8 cellular contexts compared by ENCODE assay signal in the genomic region with DNA sequence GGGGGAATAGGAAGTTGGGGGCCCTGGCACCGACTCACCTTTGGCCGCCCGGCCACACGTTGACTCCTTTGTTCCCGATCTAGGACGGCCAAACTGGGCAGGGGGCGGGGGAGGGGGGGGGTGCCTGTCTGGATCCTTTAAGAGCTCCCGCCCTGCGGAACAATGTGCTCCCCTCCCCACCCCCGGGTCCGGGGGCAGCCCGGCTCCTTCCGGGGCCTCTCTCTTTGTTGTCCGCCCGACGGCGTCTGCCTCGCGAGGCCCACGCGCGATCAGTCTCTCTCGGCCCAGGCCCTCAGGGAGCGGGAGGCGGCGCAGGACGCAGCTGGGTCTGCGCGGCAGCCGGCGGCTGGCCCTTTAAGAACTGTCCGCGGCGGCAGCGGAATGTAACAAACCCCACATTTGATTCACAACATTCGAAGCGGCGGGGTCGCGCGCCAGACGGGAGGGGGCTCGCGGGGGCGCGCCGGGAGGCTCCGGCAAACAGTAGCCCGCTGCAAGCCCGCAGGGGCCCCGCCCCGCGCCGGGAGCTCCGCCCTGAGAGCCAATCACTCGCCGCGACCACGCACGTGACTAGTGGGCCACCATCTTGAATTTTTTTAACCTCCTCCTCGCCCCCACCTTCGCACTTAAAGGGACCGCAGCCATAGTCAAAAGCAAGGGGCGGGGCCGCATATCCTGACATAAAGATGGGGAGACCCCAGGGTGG. TPM values are rescaled to one million over a fixed set of nuclear protein-coding genes. Genes with fewer than 3 reads are reported as not detected.
DNase-seq lines count a peak whose midpoint lies in the region; ATAC-seq and TF ChIP-seq lines count a peak whose summit lies in the region.

A gene (minus strand): TSS at position 501 of the 706 bp plus-strand sequence. CDS start 4,930 bp downstream, outside the sequence.

- H3K36me3 Mint-ChIP-seq in CD14-positive monocyte: peaks cover 2 to 7% of the 10 kb centered on the region in 2 donors

- intact Hi-C loops in CD14-positive monocyte (cut with micrococcal nuclease): loop anchor here (2.0 to 10.0 kb wide), 7 partner anchors 35 to 765 kb away; a partner anchor contains a TSS
- intact Hi-C loops in left lung (cut with DNase I): no loop called here

- no peaks in the 10 kb centered on the region for H3K27me3 Mint-ChIP-seq in CD14-positive monocyte (ENCODE audit: low read depth in 3 of 3)

- no peaks in the 10 kb centered on the region for H3K27me3 ChIP-seq in left lung

- peaks cover 43 to 84% of the 10 kb centered on the region in 2 donors for H3K4me1 ChIP-seq in left lung

- peak within 1 kb of the TSS; percentile 91 to 99 for H3K27ac ChIP-seq in left lung

- H3K27ac Mint-ChIP-seq in CD14-positive monocyte: peak within 1 kb of the TSS; percentile 98 to 100 (median 99)

- H3K9me3 Mint-ChIP-seq in CD14-positive monocyte: peaks cover 0 to 1% (median 0%) of the 10 kb centered on the region in 7 donors

- TF ChIP-seq CTCF in CD14-positive monocyte (IDR thresholded peaks at IDR 0.05) (no peak), left lung (IDR thresholded peaks at IDR 0.05) (no peak)

- peak within 1 kb of the TSS; percentile 82 to 83 for H3K4me3 ChIP-seq in left lung

- DNase-seq in CD14-positive monocyte (ENCODE audit: low spot score) (peak; percentile 97), NCI-H748 treated with DMSO at 0.1 percent for 48 hours (lab: John Stamatoyannopoulos, UW) (peak; percentile 92), dedifferentiated amniotic fluid mesenchymal stem cell (ENCODE audit: extremely low spot score) (peak; percentile 95), left lung (peak; percentile 98 to 99)
- peak; percentile 90 to 97 for DNase-seq in activated CD4-positive, alpha-beta T cell treated with anti-CD3 and anti-CD28 coated beads, Interleukin-2, amount 50 U/mL, for 24 hours (ENCODE audit: low read depth in 1 of 2, low spot score in 1 of 2)
- peak; percentile 97 for DNase-seq in stimulated activated CD4-positive, alpha-beta T cell treated with anti-CD3 and anti-CD28 coated beads, Interleukin-2, amount 100 ng/mL, for 4 hours (ENCODE audit: low read depth)

- ATAC-seq in GM19395 (IDR thresholded peaks at IDR 0.05; ENCODE audit: unreplicated experiment): peak; percentile 57
- peak; percentile 42 for ATAC-seq in HG03565 (IDR thresholded peaks at IDR 0.05; ENCODE audit: unreplicated experiment)
- ATAC-seq in left lung: peak; percentile 86

- H3K4me3 Mint-ChIP-seq in CD14-positive monocyte: peak within 1 kb of the TSS; percentile 95

- H3K9me3 ChIP-seq in left lung: no peaks in the 10 kb centered on the region

- H3K36me3 ChIP-seq in left lung: peaks cover 0 to 2% of the 10 kb centered on the region in 2 donors

- H3K4me1 Mint-ChIP-seq in CD14-positive monocyte: peaks cover 72% of the 10 kb centered on the region

RNA-seq across cellular contexts. Expression of the gene that starts here (rescaled TPM):
- 1 to 10 TPM; 1.9 to 3.1 TPM for polyA plus RNA-seq in CD14-positive monocyte
- 10 to 100 TPM; 37.6 to 42.2 TPM for total RNA-seq in left lung

Comparison
In these comparisons a context has a peak if more than half of its experiments do, and no peak if none do; other contexts are left out.
1. Peak in every context shown above with its lines: DNase-seq, ATAC-seq, H3K4me3 ChIP-seq and H3K27ac ChIP-seq.
2. intact Hi-C loops: an anchor here in CD14-positive monocyte (2.0 to 10.0 kb wide); none called in left lung.